In genomic region chr2:12715258-12715865, GRCh38 we compare ENCODE assay signal across 8 cellular contexts. TPM values are rescaled to one million over a fixed set of nuclear protein-coding genes. Genes with fewer than 3 reads are reported as not detected.
DNase-seq lines count a peak whose midpoint lies in the region; ATAC-seq, FAIRE-seq and TF ChIP-seq lines count a peak whose summit lies in the region.

No MANE protein-coding gene starts in this region.

- peak; percentile 12 for DNase-seq in NAMALWA (ENCODE audit: low spot score)
- peak; percentile 30 for DNase-seq in dermis blood vessel endothelial cell
- no peak for DNase-seq in natural killer cell
- no peak for DNase-seq in epidermal melanocyte (ENCODE audit: insufficient read length, low spot score)
- no peak for DNase-seq in SKM-1 (lab: John Stamatoyannopoulos, UW; ENCODE audit: unreplicated experiment)
- DNase-seq in stimulated activated CD4-positive, alpha-beta T cell treated with anti-CD3 and anti-CD28 coated beads, Interleukin-4, amount 100 ng/mL, for 4 hours = no peak
- no peak for DNase-seq in urothelium cell line (ENCODE audit: low spot score)

- H3K4me1 ChIP-seq in ACC112 (ENCODE audit: control insufficient read depth, insufficient read depth, low read length, unreplicated experiment) = peaks cover 36% of the 10 kb centered on the region

- peaks cover 32% of the 10 kb centered on the region for H3K79me2 ChIP-seq in ACC112 (ENCODE audit: control insufficient read depth, insufficient read depth, low read length, unreplicated experiment)

- ATAC-seq in natural killer cell = no peak

- no peaks in the 10 kb centered on the region for H3K27me3 Mint-ChIP-seq in natural killer cell (ENCODE audit: low read depth in 2 of 2)

- H3K27ac Mint-ChIP-seq in natural killer cell = peak overlapping the region; percentile 96 to 98

- intact Hi-C loops in natural killer cell (cut with micrococcal nuclease) = loop anchor here (5.0 to 10.0 kb wide), 11 partner anchors 128 to 963 kb away; no protein-coding TSS in a partner anchor

- FAIRE-seq in urothelium cell line (lab: Jason Lieb, UNC) = no peak

- no peaks in the 10 kb centered on the region for H3K27me3 ChIP-seq in ACC112 (ENCODE audit: insufficient read depth, low read length)

- no peak for TF ChIP-seq CTCF in natural killer cell (IDR thresholded peaks at IDR 0.05)

- peaks cover 61 to 72% of the 10 kb centered on the region in 2 donors for H3K4me1 Mint-ChIP-seq in natural killer cell

- H3K27ac ChIP-seq in ACC112 (ENCODE audit: low read depth, low read length) = peak overlapping the region; percentile 57

- no peak overlapping the region for H2AFZ ChIP-seq in ACC112 (ENCODE audit: low read length, unreplicated experiment)

- peak overlapping the region; percentile 99 for H3K4me3 Mint-ChIP-seq in natural killer cell

- no peaks in the 10 kb centered on the region for H3K36me3 Mint-ChIP-seq in natural killer cell

- no peaks in the 10 kb centered on the region for H3K36me3 ChIP-seq in ACC112 (ENCODE audit: insufficient read depth, low read length)

- peak overlapping the region; percentile 85 for H3K4me3 ChIP-seq in ACC112 (ENCODE audit: low read depth, low read length)

- H3K9me3 Mint-ChIP-seq in natural killer cell = no peaks in the 10 kb centered on the region

RNA-seq across cellular contexts. Expression of gene TRIB2, which starts 1.4 kb away (rescaled TPM):
- total RNA-seq in dermis blood vessel endothelial cell (73.6 and 141 TPM in 2 replicates), natural killer cell (10 to 100 TPM; 68.1 to 87.4 (median 84.5) TPM)

Comparison
In these comparisons a context has a peak if more than half of its experiments do, and no peak if none do; other contexts are left out.
1. DNase-seq: peak in NAMALWA (single experiment) and dermis blood vessel endothelial cell (single experiment); none in natural killer cell (single experiment), epidermal melanocyte (single experiment), SKM-1 (single experiment), stimulated activated CD4-positive, alpha-beta T cell treated with anti-CD3 and anti-CD28 coated beads, Interleukin-4, amount 100 ng/mL, for 4 hours (0 of 2) and urothelium cell line (single experiment).